ENCODE assay signal across 14 cellular contexts in genomic region chr16:73572135-73572534, GRCh38.
DNase-seq lines count a peak whose midpoint lies in the region; ATAC-seq, FAIRE-seq and TF ChIP-seq lines count a peak whose summit lies in the region.
"Had no signal": no experiment of that assay in that cellular context is flagged by ENCODE, and none has a peak within 500 bp of the region (broad histone marks: within the 10 kb centered on the region; RNA-seq: fewer than 3 reads in every experiment).

No MANE protein-coding gene starts in this region.

- FAIRE-seq in small intestine (lab: Jason Lieb, UNC) (no peak), D721Med (lab: Jason Lieb, UNC) (no peak)

- no peak overlapping the region for H3K27ac ChIP-seq in WERI-Rb-1
- H3K27ac ChIP-seq in small intestine (ENCODE audit: low read depth in 1 of 2, low read length in 1 of 2) = no peak overlapping the region
- H3K27ac ChIP-seq: dorsolateral prefrontal cortex had no signal

- H3K36me3 ChIP-seq in WERI-Rb-1 (no peaks in the 10 kb centered on the region), small intestine (ENCODE audit: control insufficient read depth in 2 of 2, insufficient read depth in 2 of 2, low read length in 2 of 2) (no peaks in the 10 kb centered on the region)

- 16 to 33% (median 18%) methylated on average over 4 of the region's 4 CpGs for WGBS in small intestine, 3 donors

- H3K9me3 ChIP-seq in WERI-Rb-1 (ENCODE audit: severe bottlenecking) = no peaks in the 10 kb centered on the region
- H3K9me3 ChIP-seq in small intestine (ENCODE audit: control insufficient read depth, low read depth) = no peaks in the 10 kb centered on the region

- no peaks in the 10 kb centered on the region for H3K4me1 ChIP-seq in small intestine (ENCODE audit: control insufficient read depth in 2 of 2, insufficient read depth in 1 of 2, low read depth in 1 of 2, low read length in 1 of 2)

- ATAC-seq in GM18867 (IDR thresholded peaks at IDR 0.05; ENCODE audit: unreplicated experiment) = no peak
- ATAC-seq: activated CD8-positive, alpha-beta T cell treated with anti-CD3 and anti-CD28 coated beads for 36 hours; natural killer cell; T-cell had no signal

- peak; percentile 54 for DNase-seq in NCI-H2227 (lab: John Stamatoyannopoulos, UW; ENCODE audit: unreplicated experiment)
- DNase-seq in NCI-H2227 treated with DMSO at 0.1 percent for 48 hours (lab: John Stamatoyannopoulos, UW) = no peak
- DNase-seq in WERI-Rb-1 = peak; percentile 16
- peak; percentile 77 for DNase-seq in islet precursor cell
- peak; percentile 21 for DNase-seq in small intestine
- no peak for DNase-seq in D721Med (ENCODE audit: insufficient read length, low spot score)
- no peak for DNase-seq in stimulated activated CD4-positive, alpha-beta T cell treated with anti-CD3 and anti-CD28 coated beads, Interleukin-12 subunit alpha, Interleukin-12 subunit beta, amount 100 ng/mL, for 4 hours
- DNase-seq: activated CD8-positive, alpha-beta T cell treated with anti-CD3 and anti-CD28 coated beads for 36 hours; H7; natural killer cell; stimulated activated naive CD4-positive, alpha-beta T cell; T-cell had no signal

- H3K27me3 ChIP-seq in WERI-Rb-1 (ENCODE audit: insufficient read depth, low read depth, severe bottlenecking) = peaks cover 30% of the 10 kb centered on the region
- peaks cover 0 to 2% of the 10 kb centered on the region in 2 donors for H3K27me3 ChIP-seq in small intestine (ENCODE audit: control insufficient read depth in 2 of 2, insufficient read depth in 2 of 2, low read length in 2 of 2)

- H3K4me3 ChIP-seq in WERI-Rb-1 (ENCODE audit: low read depth, low read length) (no peak overlapping the region), small intestine (ENCODE audit: low read depth in 1 of 2, low read length in 2 of 2) (no peak overlapping the region)
- H3K4me3 ChIP-seq: dorsolateral prefrontal cortex had no signal

- TF ChIP-seq CTCF in WERI-Rb-1 (IDR thresholded peaks at IDR 0.05; ENCODE audit: low read depth, low read length) = no peak
- TF ChIP-seq CTCF in D721Med (IDR thresholded peaks at IDR 0.05; ENCODE audit: insufficient read depth, missing control alignments) = no peak

Comparison
In these comparisons a context has a peak if more than half of its experiments do, and no peak if none do; other contexts are left out.
1. DNase-seq: peak in NCI-H2227 (single experiment), WERI-Rb-1 (single experiment), islet precursor cell (single experiment) and small intestine (single experiment); none in NCI-H2227 treated with DMSO at 0.1 percent for 48 hours (single experiment), D721Med (single experiment) and stimulated activated CD4-positive, alpha-beta T cell treated with anti-CD3 and anti-CD28 coated beads, Interleukin-12 subunit alpha, Interleukin-12 subunit beta, amount 100 ng/mL, for 4 hours (single experiment).